In the genomic region with DNA sequence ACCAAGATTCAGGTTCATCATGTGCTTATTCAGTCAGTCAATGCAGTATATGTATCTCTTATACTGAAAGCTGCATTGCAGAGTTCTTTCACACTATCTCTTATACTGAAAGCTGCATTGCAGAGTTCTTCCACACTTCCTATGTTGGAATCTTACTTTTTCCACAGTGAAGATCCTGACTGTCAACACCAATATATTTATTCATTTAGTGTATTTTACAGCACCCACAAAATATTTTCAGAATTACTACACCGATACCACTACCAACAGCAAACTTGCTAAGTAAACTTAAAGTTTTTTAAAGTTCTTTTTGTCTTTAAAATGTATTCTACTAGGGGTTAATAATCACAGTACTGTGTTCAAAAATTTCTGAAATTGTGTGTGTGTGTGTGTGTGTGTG, we compare ENCODE assay signal across 17 cellular contexts.
DNase-seq lines count a peak whose midpoint lies in the region; ATAC-seq, FAIRE-seq and TF ChIP-seq lines count a peak whose summit lies in the region.
"Had no signal": no experiment of that assay in that cellular context is flagged by ENCODE, and none has a peak within 500 bp of the region (broad histone marks: within the 10 kb centered on the region; RNA-seq: fewer than 3 reads in every experiment).

No MANE protein-coding gene starts in this region.

- TF ChIP-seq RAD21 in SK-N-SH (IDR thresholded peaks at IDR 0.05; ENCODE audit: low read length), result no peak

- dilution Hi-C loops in keratinocyte (cut with MboI; ENCODE audit: extremely low pct_ligation_motif_present, low sequenced_read_pairs), result no loop called here

- DNase-seq in AG10803 (ENCODE audit: low read depth) (peak; percentile 6), SK-N-SH (no peak), keratinocyte (ENCODE audit: low read depth, low spot score) (no peak), gastrocnemius medialis (no peak), esophagus squamous epithelium (lab: John Stamatoyannopoulos, UW) (no peak), NCI-H1048 (lab: John Stamatoyannopoulos, UW) (no peak)
- no peak for DNase-seq in activated CD8-positive, alpha-beta memory T cell treated with anti-CD3 and anti-CD28 coated beads for 24 hours
- DNase-seq: C1 segment of cervical spinal cord; Calu3; CD4-positive, alpha-beta memory T cell; COR-L47; DND-41; H9 had no signal

- CTCF ChIA-PET in SK-N-SH (lab: Yijun Ruan, JAX), result no interaction called here

- peaks cover 2% of the 10 kb centered on the region; the same call in 1 of the 2 replicates for H3K9me3 ChIP-seq in SK-N-SH
- no peaks in the 10 kb centered on the region for H3K9me3 ChIP-seq in keratinocyte (ENCODE audit: control insufficient read depth, low read depth, low read length)
- no peaks in the 10 kb centered on the region for H3K9me3 ChIP-seq in gastrocnemius medialis
- no peaks in the 10 kb centered on the region for H3K9me3 ChIP-seq in esophagus squamous epithelium

- no peaks in the 10 kb centered on the region for H3K9me2 ChIP-seq in SK-N-SH

- H3K79me2 ChIP-seq in SK-N-SH (ENCODE audit: insufficient read depth), result no peaks in the 10 kb centered on the region
- no peaks in the 10 kb centered on the region for H3K79me2 ChIP-seq in keratinocyte (ENCODE audit: control insufficient read depth, insufficient read depth, low read length)

- H3K4me2 ChIP-seq in SK-N-SH, result 0 out of 2 replicates have a peak overlapping the region, but pooled peaks have one; percentile 24
- H3K4me2 ChIP-seq in keratinocyte (ENCODE audit: control insufficient read depth, extremely low read depth, insufficient read depth, low read depth, low read length), result no peak overlapping the region
- H3K4me2 ChIP-seq: GM23338 had no signal

- no peaks in the 10 kb centered on the region for H3K36me3 ChIP-seq in SK-N-SH (replicated peaks in 1 of 2; ENCODE audit: control insufficient read depth in 1 of 2, insufficient read depth in 2 of 2, low read length in 1 of 2)
- H3K36me3 ChIP-seq in keratinocyte (ENCODE audit: control insufficient read depth in 2 of 2, extremely low read depth in 1 of 2, insufficient read depth in 2 of 2, low read length in 2 of 2), result no peaks in the 10 kb centered on the region
- H3K36me3 ChIP-seq in gastrocnemius medialis, result no peaks in the 10 kb centered on the region
- no peaks in the 10 kb centered on the region for H3K36me3 ChIP-seq in esophagus squamous epithelium

- intact Hi-C loops in gastrocnemius medialis (cut with DNase I; ENCODE audit: low total_unique reads) (no loop called here), esophagus squamous epithelium (cut with DNase I) (no loop called here)

- TF ChIP-seq CTCF in AG10803 (conservative IDR thresholded peaks at IDR 0.05; ENCODE audit: low read length) (no peak), SK-N-SH (IDR thresholded peaks at IDR 0.05) (no peak), keratinocyte (optimal IDR thresholded peaks at IDR 0.05 in 1 of 3, IDR thresholded peaks at IDR 0.05 in 1 of 3, conservative IDR thresholded peaks at IDR 0.05 in 1 of 3; ENCODE audit: extremely low read depth in 1 of 3, insufficient read depth in 2 of 3, low read length in 3 of 3) (no peak), gastrocnemius medialis (IDR thresholded peaks at IDR 0.05 in 4 of 5, conservative IDR thresholded peaks at IDR 0.05 in 1 of 5) (no peak), esophagus squamous epithelium (IDR thresholded peaks at IDR 0.05) (no peak)

- WGBS in SK-N-SH (ENCODE audit: low lambda C conversion rate), result 58% methylated on average over 1 of the region's 1 CpG
- 86 to 92% methylated on average over 1 of the region's 1 CpG for WGBS in esophagus squamous epithelium, 2 donors

- H3K4me1 ChIP-seq in SK-N-SH (ENCODE audit: control insufficient read depth in 1 of 2, insufficient read depth in 2 of 2, low read depth in 1 of 2, low read length in 1 of 2) (peaks cover 0 to 21% of the 10 kb centered on the region in 2 experiments; a peak in 2 of 4 replicates), keratinocyte (ENCODE audit: control insufficient read depth, extremely low read depth, insufficient read depth, low read length) (peaks cover 6% of the 10 kb centered on the region), gastrocnemius medialis (no peaks in the 10 kb centered on the region), esophagus squamous epithelium (no peaks in the 10 kb centered on the region)

- POLR2A ChIA-PET in SK-N-SH (lab: Yijun Ruan, JAX), result no interaction called here

- H3K9me1 ChIP-seq in keratinocyte (ENCODE audit: control insufficient read depth, extremely low read depth, insufficient read depth, low read length), result no peaks in the 10 kb centered on the region

- no peak overlapping the region for H3K4me3 ChIP-seq in AG10803 (ENCODE audit: low read length)
- no peak overlapping the region for H3K4me3 ChIP-seq in SK-N-SH (ENCODE audit: low read depth in 2 of 2, low read length in 1 of 2)
- no peak overlapping the region for H3K4me3 ChIP-seq in keratinocyte (ENCODE audit: control insufficient read depth in 2 of 3, extremely low read depth in 1 of 3, insufficient read depth in 2 of 3, low read depth in 1 of 3, low read length in 3 of 3)
- H3K4me3 ChIP-seq in gastrocnemius medialis, result no peak overlapping the region
- H3K4me3 ChIP-seq in esophagus squamous epithelium, result no peak overlapping the region
- H3K4me3 ChIP-seq: GM12878, GM23338 had no signal

- TF ChIP-seq EP300 in SK-N-SH (IDR thresholded peaks at IDR 0.05; ENCODE audit: borderline replicate concordance in 1 of 2, low read depth in 1 of 2, low read length in 1 of 2), result peak in 1 of 2 experiments; percentile 60; a peak in 1 of 4 replicates

- H4K20me1 ChIP-seq in SK-N-SH (ENCODE audit: insufficient read depth) (no peaks in the 10 kb centered on the region), keratinocyte (ENCODE audit: control insufficient read depth, extremely low read depth, insufficient read depth, low read length) (no peaks in the 10 kb centered on the region)

- H3K27ac ChIP-seq in SK-N-SH (ENCODE audit: low read depth in 2 of 2, low read length in 1 of 2) (peak overlapping the region in 1 of 2 experiments; percentile 22; a peak in 1 of 4 replicates), keratinocyte (ENCODE audit: control insufficient read depth, insufficient read depth, low read length) (no peak overlapping the region), gastrocnemius medialis (no peak overlapping the region), esophagus squamous epithelium (no peak overlapping the region)

- no peak for ATAC-seq in gastrocnemius medialis
- ATAC-seq: GM12878, GM23338, HCT116 had no signal

- H3K9ac ChIP-seq in SK-N-SH, result no peak overlapping the region
- no peak overlapping the region for H3K9ac ChIP-seq in keratinocyte (ENCODE audit: control insufficient read depth, extremely low read depth, insufficient read depth, low read length)

- in situ Hi-C loops in gastrocnemius medialis (cut with MboI; ENCODE audit: low sequenced_read_pairs in 4 of 4), result no loop called here

- peak overlapping the region; percentile 50; the same call in 1 of the 2 replicates for H2AFZ ChIP-seq in SK-N-SH (ENCODE audit: low read depth)
- peak overlapping the region; percentile 3 for H2AFZ ChIP-seq in keratinocyte (ENCODE audit: control insufficient read depth, low read length)
- H2AFZ ChIP-seq: GM23338 had no signal

- H3F3A ChIP-seq in SK-N-SH (replicated peaks; ENCODE audit: insufficient read depth), result peaks cover 11% of the 10 kb centered on the region

- H3K27me3 ChIP-seq in SK-N-SH (ENCODE audit: insufficient read depth), result no peaks in the 10 kb centered on the region
- no peaks in the 10 kb centered on the region for H3K27me3 ChIP-seq in keratinocyte (ENCODE audit: control insufficient read depth, extremely low read depth, insufficient read depth, low read length)
- no peaks in the 10 kb centered on the region for H3K27me3 ChIP-seq in gastrocnemius medialis
- no peaks in the 10 kb centered on the region for H3K27me3 ChIP-seq in esophagus squamous epithelium

- no peak for TF ChIP-seq POLR2A in gastrocnemius medialis (IDR thresholded peaks at IDR 0.05)
- TF ChIP-seq POLR2A in esophagus squamous epithelium (IDR thresholded peaks at IDR 0.05), result no peak

- no peak for FAIRE-seq in keratinocyte (lab: Jason Lieb, UNC)
- FAIRE-seq: GM12878, GM19239 had no signal

TF ChIP-seq in SK-N-SH, 30 proteins besides CTCF, POLR2A, EP300 and RAD21:
- TF ChIP-seq, protein P1, sequence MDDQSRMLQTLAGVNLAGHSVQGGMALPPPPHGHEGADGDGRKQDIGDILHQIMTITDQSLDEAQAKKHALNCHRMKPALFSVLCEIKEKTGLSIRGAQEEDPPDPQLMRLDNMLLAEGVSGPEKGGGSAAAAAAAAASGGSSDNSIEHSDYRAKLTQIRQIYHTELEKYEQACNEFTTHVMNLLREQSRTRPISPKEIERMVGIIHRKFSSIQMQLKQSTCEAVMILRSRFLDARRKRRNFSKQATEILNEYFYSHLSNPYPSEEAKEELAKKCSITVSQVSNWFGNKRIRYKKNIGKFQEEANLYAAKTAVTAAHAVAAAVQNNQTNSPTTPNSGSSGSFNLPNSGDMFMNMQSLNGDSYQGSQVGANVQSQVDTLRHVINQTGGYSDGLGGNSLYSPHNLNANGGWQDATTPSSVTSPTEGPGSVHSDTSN (IDR thresholded peaks at IDR 0.05), result peak; percentile 73
- TF ChIP-seq RFX5 (IDR thresholded peaks at IDR 0.05; ENCODE audit: low read length), result no peak
- TF ChIP-seq MEF2A (IDR thresholded peaks at IDR 0.05; ENCODE audit: borderline replicate concordance, low read depth), result no peak
- TF ChIP-seq SMC3 (IDR thresholded peaks at IDR 0.05; ENCODE audit: low read depth, low read length), result no peak
- no peak for TF ChIP-seq FOXJ3 (CRISPR knock-in tag; IDR thresholded peaks at IDR 0.05)
- TF ChIP-seq JUND (IDR thresholded peaks at IDR 0.05), result peak; percentile 4; the same call in 1 of the 2 replicates
- TF ChIP-seq SIN3A (IDR thresholded peaks at IDR 0.05; ENCODE audit: borderline replicate concordance, low read depth, low read length), result no peak
- no peak for TF ChIP-seq FOXM1 (IDR thresholded peaks at IDR 0.05; ENCODE audit: low read depth)
- TF ChIP-seq NFIC (IDR thresholded peaks at IDR 0.05; ENCODE audit: borderline replicate concordance), result no peak
- peak; percentile 45 for TF ChIP-seq TCF12 (IDR thresholded peaks at IDR 0.05)
